In genomic region chr1:36179220-36179600, GRCh38 we compare ENCODE assay signal across 1 cellular context.
TF ChIP-seq lines count a peak whose summit lies in the region.

No MANE protein-coding gene starts in this region.

TF ChIP-seq in GM12891, 5 proteins besides CTCF, POLR2A, EP300 and RAD21:
- TF ChIP-seq PAX5 (IDR thresholded peaks at IDR 0.05; ENCODE audit: insufficient read depth, low read length, severe bottlenecking) (no peak), SPI1 (IDR thresholded peaks at IDR 0.05; ENCODE audit: low read depth, low read length) (no peak), TAF1 (IDR thresholded peaks at IDR 0.05; ENCODE audit: low read depth, low read length) (no peak), POU2F2 (IDR thresholded peaks at IDR 0.05; ENCODE audit: low read depth, low read length) (no peak), POLR2AphosphoS5 (IDR thresholded peaks at IDR 0.05; ENCODE audit: low read depth, low read length) (no peak)
